17 cellular contexts compared by ENCODE assay signal in the genomic region with DNA sequence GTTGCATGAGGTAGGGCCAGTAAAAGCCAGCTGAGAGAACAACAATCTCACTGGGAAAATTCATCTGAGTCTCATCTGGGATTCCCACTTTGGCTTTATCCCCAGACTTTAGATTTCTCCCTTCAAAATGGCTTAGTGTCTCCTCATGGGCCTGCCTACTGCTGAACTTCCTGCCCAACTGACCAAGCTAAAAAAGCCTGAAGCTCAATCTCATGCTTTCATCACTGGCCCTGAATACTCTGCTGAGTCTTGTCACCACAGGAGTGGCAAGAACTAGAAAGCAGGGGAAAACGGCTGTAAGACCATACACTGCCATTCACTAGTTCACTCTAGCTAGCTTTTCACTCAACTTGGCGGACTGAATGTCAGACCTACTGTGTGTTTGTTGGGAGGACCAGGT.
"Had no signal": no experiment of that assay in that cellular context is flagged by ENCODE, and none has a peak within 500 bp of the region (broad histone marks: within the 10 kb centered on the region; RNA-seq: fewer than 3 reads in every experiment).

No MANE protein-coding gene starts in this region.

- H3K4me1 ChIP-seq: heart left ventricle, right atrium auricular region, testis had no signal

- DNase-seq: effector CD4-positive, alpha-beta T cell; endodermal cell; erythroblast; foreskin melanocyte; heart left ventricle; hippocampal formation; kidney glomerular epithelial cell; mesendoderm; naive thymus-derived CD8-positive, alpha-beta T cell; posterior cingulate gyrus; stimulated activated CD4-positive, alpha-beta T cell treated with anti-CD3 and anti-CD28 coated beads, Interleukin-4, amount 100 ng/mL, for 4 hours; stimulated activated naive B cell treated with anti-CD40 and anti-IgM and Interleukin-4, amounts not matched to agents 10 μg/mL and 1 μg/mL and 100 μg/mL, for 72 hours; stimulated activated naive CD8-positive, alpha-beta T cell treated with anti-CD3 and anti-CD28 coated beads, Interleukin-15, amount 100 ng/mL, for 72 hours; testis had no signal

- H3K9me3 ChIP-seq: heart left ventricle, right atrium auricular region, testis, tibial nerve had no signal

- H3K36me3 ChIP-seq: heart left ventricle, right atrium auricular region, tibial nerve had no signal

- ATAC-seq: heart left ventricle; naive thymus-derived CD8-positive, alpha-beta T cell; stimulated activated naive B cell treated with anti-CD40 and anti-IgM and Interleukin-4, amounts not matched to agents 10 μg/mL and 1 μg/mL and 100 μg/mL, for 72 hours; stimulated activated naive CD8-positive, alpha-beta T cell treated with anti-CD3 and anti-CD28 coated beads, Interleukin-15, amount 100 ng/mL, for 72 hours had no signal

- H3K4me3 ChIP-seq: coronary artery, heart left ventricle, right atrium auricular region, testis, tibial nerve had no signal

- H3K27ac ChIP-seq: coronary artery, heart left ventricle, right atrium auricular region, testis, tibial nerve had no signal

- H3K27me3 ChIP-seq: right atrium auricular region, testis, tibial nerve had no signal
